Comparison of ENCODE assay signal across 8 cellular contexts in genomic region chr9:109251080-109251775, GRCh38.
DNase-seq lines count a peak whose midpoint lies in the region; ATAC-seq, FAIRE-seq and TF ChIP-seq lines count a peak whose summit lies in the region.

No MANE protein-coding gene starts in this region.

- no peak for TF ChIP-seq RAD21 in K562 (CRISPR knock-in tag; conservative IDR thresholded peaks at IDR 0.05 in 1 of 2, IDR thresholded peaks at IDR 0.05 in 1 of 2)

- H3K4ac ChIP-seq in mesendoderm (ENCODE audit: low read depth, low read length), result no peak overlapping the region

- in situ Hi-C loops in K562 (cut with MboI), result no loop called here

- no peaks in the 10 kb centered on the region for H3K4me1 Mint-ChIP-seq in natural killer cell treated with Interleukin-12 subunit alpha and Interleukin-12 subunit beta and Interleukin-15 and Interleukin-18, amount 100 ng/mL, for 72 hours (ENCODE audit: low read depth in 2 of 2)

- no TSS peak for BruUV-seq in K562 (replicated peaks; lab: Mats Ljungman, UMichigan)

- no peak overlapping the region for H4K5ac ChIP-seq in mesendoderm (ENCODE audit: low read length)

- H3K27me3 ChIP-seq in K562 (ENCODE audit: control insufficient read depth in 2 of 2, insufficient read depth in 2 of 2, low read length in 2 of 2) (peaks cover 44 to 45% of the 10 kb centered on the region in 2 experiments), mesendoderm (ENCODE audit: insufficient read depth, low read length, poor library complexity) (no peaks in the 10 kb centered on the region)

- H2BK15ac ChIP-seq in mesendoderm (replicated peaks; ENCODE audit: low read depth), result no peak overlapping the region

- H3K9me3 Mint-ChIP-seq in natural killer cell treated with Interleukin-12 subunit alpha and Interleukin-12 subunit beta and Interleukin-15 and Interleukin-18, amount 100 ng/mL, for 72 hours, result no peaks in the 10 kb centered on the region

- no peak for FAIRE-seq in K562 (lab: Jason Lieb, UNC)

- no peak overlapping the region for H2BK120ac ChIP-seq in mesendoderm (ENCODE audit: low read depth, low read length)

- H3K4me2 ChIP-seq in K562 (ENCODE audit: insufficient read depth, low read length) (peak overlapping the region; percentile 18; the same call in 1 of the 2 replicates), mesendoderm (ENCODE audit: low read length) (no peak overlapping the region)

- peaks cover 0 to 2% of the 10 kb centered on the region in 2 experiments; a peak in 2 of 5 replicates for H3K4me1 ChIP-seq in K562 (replicated peaks in 1 of 2; ENCODE audit: control insufficient read depth in 2 of 2, insufficient read depth in 2 of 2, low read length in 2 of 2)
- H3K4me1 ChIP-seq in mesendoderm (ENCODE audit: control insufficient read depth, low read depth, low read length), result no peaks in the 10 kb centered on the region

- no peak overlapping the region for H2BK5ac ChIP-seq in mesendoderm (ENCODE audit: low read length)

- H3K9me3 ChIP-seq in K562 (replicated peaks; ENCODE audit: control insufficient read depth, insufficient read depth, low read depth, low read length), result no peaks in the 10 kb centered on the region

- H4K20me1 ChIP-seq in K562 (replicated peaks; ENCODE audit: control insufficient read depth, insufficient read depth, low read length), result no peaks in the 10 kb centered on the region

- H3K27me3 Mint-ChIP-seq in natural killer cell treated with Interleukin-12 subunit alpha and Interleukin-12 subunit beta and Interleukin-15 and Interleukin-18, amount 100 ng/mL, for 72 hours, result peaks cover 8 to 14% of the 10 kb centered on the region in 2 donors

- TF ChIP-seq EP300 in K562 (IDR thresholded peaks at IDR 0.05; ENCODE audit: low read length), result no peak

- 4% methylated on average over 10 of the region's 10 CpGs for WGBS in K562 (ENCODE audit: insufficient coverage, low coverage, missing lambda C conversion rate)
- no CpG with 5 or more reads among the region's 10 CpGs for WGBS in mesendoderm (ENCODE audit: extremely low coverage, insufficient coverage, low lambda C conversion rate)

- H3K4me3 ChIP-seq in K562, result no peak overlapping the region
- H3K4me3 ChIP-seq in mesendoderm (ENCODE audit: low read length), result no peak overlapping the region

- H3K27ac ChIP-seq in K562 (ENCODE audit: extremely low read depth, low read depth, low read length), result no peak overlapping the region
- no peak overlapping the region for H3K27ac ChIP-seq in mesendoderm (ENCODE audit: low read depth, low read length)

- H3K79me2 ChIP-seq in K562 (ENCODE audit: control insufficient read depth, insufficient read depth, low read length) (no peaks in the 10 kb centered on the region), mesendoderm (ENCODE audit: control insufficient read depth, insufficient read depth, low read length) (no peaks in the 10 kb centered on the region)

- TF ChIP-seq POLR2A in K562 (conservative IDR thresholded peaks at IDR 0.05), result no peak

- ATAC-seq in K562, result peak; percentile 60
- ATAC-seq in natural killer cell treated with Interleukin-12 subunit alpha and Interleukin-12 subunit beta and Interleukin-15 and Interleukin-18, amount 100 ng/mL, for 72 hours, result no peak
- ATAC-seq in GM18870 (IDR thresholded peaks at IDR 0.05; ENCODE audit: unreplicated experiment), result no peak

- H2AK5ac ChIP-seq in mesendoderm (ENCODE audit: low read length), result no peak overlapping the region

- peak; percentile 95 for DNase-seq in DMS53 (lab: John Stamatoyannopoulos, UW)
- DNase-seq in NCI-H2029 treated with DMSO at 0.1 percent for 48 hours (lab: John Stamatoyannopoulos, UW), result peak; percentile 94
- DNase-seq in K562 (ENCODE audit: extremely low read depth in 1 of 4, low spot score in 3 of 4), result peak in 2 of 4 experiments; percentile 20 to 28
- peak; percentile 59 for DNase-seq in mesendoderm
- DNase-seq in NCI-H82 (lab: John Stamatoyannopoulos, UW), result no peak
- DNase-seq in natural killer cell treated with Interleukin-12 subunit alpha and Interleukin-12 subunit beta and Interleukin-15 and Interleukin-18, amount 100 ng/mL, for 72 hours (ENCODE audit: low spot score), result no peak
- no peak for DNase-seq in SW480 (ENCODE audit: low spot score)

- H3K36me3 Mint-ChIP-seq in natural killer cell treated with Interleukin-12 subunit alpha and Interleukin-12 subunit beta and Interleukin-15 and Interleukin-18, amount 100 ng/mL, for 72 hours, result no peaks in the 10 kb centered on the region

- no peak overlapping the region for H3K56ac ChIP-seq in mesendoderm (ENCODE audit: low read length)

- H2AFZ ChIP-seq in K562 (ENCODE audit: low read depth, low read length), result 0 out of 2 replicates have a peak overlapping the region, but pooled peaks have one; percentile 8

- no peak for TF ChIP-seq CTCF in K562 (IDR thresholded peaks at IDR 0.05 in 2 of 3, conservative IDR thresholded peaks at IDR 0.05 in 1 of 3; ENCODE audit: insufficient read depth in 2 of 3, low read depth in 1 of 3, low read length in 3 of 3)

- no peak overlapping the region for H3K23ac ChIP-seq in mesendoderm (ENCODE audit: low read length)

- no peak overlapping the region for H3K4me3 Mint-ChIP-seq in natural killer cell treated with Interleukin-12 subunit alpha and Interleukin-12 subunit beta and Interleukin-15 and Interleukin-18, amount 100 ng/mL, for 72 hours

- H3K36me3 ChIP-seq in K562 (ENCODE audit: control insufficient read depth, insufficient read depth, low read length) (no peaks in the 10 kb centered on the region), mesendoderm (ENCODE audit: control insufficient read depth, insufficient read depth, low read length) (no peaks in the 10 kb centered on the region)

- H3K79me1 ChIP-seq in mesendoderm (ENCODE audit: low read length), result no peaks in the 10 kb centered on the region

- POLR2A ChIA-PET in K562 (lab: Yijun Ruan, JAX), result interaction anchor here (0.6 to 1.9 kb wide), 3 partner anchors 8 to 101 kb away, joined by 4 read pairs; no protein-coding TSS in a partner anchor

- H3K9ac ChIP-seq in K562 (ENCODE audit: insufficient read depth in 1 of 2, low read depth in 2 of 2, low read length in 2 of 2) (no peak overlapping the region), mesendoderm (ENCODE audit: low read length) (no peak overlapping the region)

- no peak overlapping the region for H3K18ac ChIP-seq in mesendoderm (ENCODE audit: low read length)

- CTCF ChIA-PET in K562 (lab: Yijun Ruan, JAX; ENCODE audit: low intra/inter-chr PET ratio), result no interaction called here

- no peaks in the 10 kb centered on the region for H3K9me1 ChIP-seq in K562 (ENCODE audit: control insufficient read depth, insufficient read depth, low read length)

- H4K8ac ChIP-seq in mesendoderm (ENCODE audit: low read depth, low read length), result no peak overlapping the region

- no peak overlapping the region for H3K27ac Mint-ChIP-seq in natural killer cell treated with Interleukin-12 subunit alpha and Interleukin-12 subunit beta and Interleukin-15 and Interleukin-18, amount 100 ng/mL, for 72 hours

- intact Hi-C loops in K562 (cut with micrococcal nuclease), result no loop called here

TF ChIP-seq in K562, 482 proteins besides CTCF, POLR2A, EP300 and RAD21:
- TF ChIP-seq RBBP5 (IDR thresholded peaks at IDR 0.05; ENCODE audit: borderline replicate concordance, insufficient read depth, low read length, poor library complexity, severe bottlenecking) (no peak), DACH1 (IDR thresholded peaks at IDR 0.05; ENCODE audit: partially characterized antibody) (no peak), EGR1 (conservative IDR thresholded peaks at IDR 0.05) (no peak), SPI1 (IDR thresholded peaks at IDR 0.05; ENCODE audit: borderline replicate concordance, low read depth, low read length) (0 out of 2 replicates have a peak, but pooled peaks have one; percentile 3)

Comparison
In these comparisons a context has a peak if more than half of its experiments do, and no peak if none do; other contexts are left out.
1. DNase-seq: peak in DMS53 (single experiment), NCI-H2029 treated with DMSO at 0.1 percent for 48 hours (single experiment) and mesendoderm (single experiment); none in NCI-H82 (single experiment), natural killer cell treated with Interleukin-12 subunit alpha and Interleukin-12 subunit beta and Interleukin-15 and Interleukin-18, amount 100 ng/mL, for 72 hours (single experiment) and SW480 (single experiment).